In the genomic region with DNA sequence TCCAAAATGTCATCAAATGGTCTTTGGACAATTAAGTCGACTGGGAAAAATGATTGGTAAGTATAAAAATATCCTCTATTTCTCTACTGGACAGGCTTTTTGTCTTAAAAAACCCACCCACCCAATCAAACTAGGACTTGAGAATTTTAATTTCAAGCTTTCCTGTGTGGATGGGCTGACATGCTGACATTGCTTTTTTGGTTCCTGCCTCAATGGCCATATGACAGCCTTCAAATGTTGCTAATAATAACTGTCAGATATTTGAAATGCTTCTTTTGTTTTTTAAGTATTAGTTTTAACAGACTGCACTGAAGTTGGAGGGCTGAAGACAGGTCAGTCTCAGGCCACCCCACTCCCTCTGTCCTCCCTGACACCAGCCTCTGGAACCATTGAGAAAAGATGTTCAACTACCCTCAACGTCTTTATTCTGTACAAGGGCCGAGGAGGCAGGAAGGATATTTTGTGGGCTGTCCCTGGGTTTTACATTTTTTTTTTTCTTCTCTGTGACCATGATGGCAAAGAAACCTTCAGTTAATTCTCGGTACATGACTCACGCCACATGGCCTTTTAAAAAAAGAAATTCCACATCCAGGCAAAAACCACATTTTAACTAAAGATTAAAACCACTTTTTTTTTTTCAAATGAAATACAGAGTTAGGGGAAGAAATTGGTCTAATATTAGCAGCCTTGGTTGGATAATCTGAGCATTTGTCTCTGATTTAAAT, we compare ENCODE assay signal across 12 cellular contexts.
DNase-seq lines count a peak whose midpoint lies in the region; ATAC-seq, FAIRE-seq and TF ChIP-seq lines count a peak whose summit lies in the region.
"Had no signal": no experiment of that assay in that cellular context is flagged by ENCODE, and none has a peak within 500 bp of the region (broad histone marks: within the 10 kb centered on the region; RNA-seq: fewer than 3 reads in every experiment).

No MANE protein-coding gene starts in this region.

- peak overlapping the region; percentile 60 for H3K27ac Mint-ChIP-seq in activated CD8-positive, alpha-beta T cell treated with anti-CD3 and anti-CD28 coated beads, Interleukin-2, amount 10 ng/mL, durations not matched to agents 7 days and 5 days

- H3K4me3 Mint-ChIP-seq in activated CD8-positive, alpha-beta T cell treated with anti-CD3 and anti-CD28 coated beads, Interleukin-2, amount 10 ng/mL, durations not matched to agents 7 days and 5 days = peak overlapping the region; percentile 15

- H3K27me3 Mint-ChIP-seq in activated CD8-positive, alpha-beta T cell treated with anti-CD3 and anti-CD28 coated beads, Interleukin-2, amount 10 ng/mL, durations not matched to agents 7 days and 5 days (ENCODE audit: low read depth) = no peaks in the 10 kb centered on the region

- ATAC-seq in left cardiac atrium (peak; percentile 23 to 45), Right ventricle myocardium superior (ENCODE audit: poor library complexity) (no peak), HG03095 (IDR thresholded peaks at IDR 0.05; ENCODE audit: unreplicated experiment) (no peak), GM18858 (IDR thresholded peaks at IDR 0.05; ENCODE audit: unreplicated experiment) (no peak)
- ATAC-seq in activated CD8-positive, alpha-beta T cell treated with anti-CD3 and anti-CD28 coated beads, Interleukin-2, amount 10 ng/mL, durations not matched to agents 7 days and 5 days = peak; percentile 72
- ATAC-seq: Right ventricle myocardium inferior had no signal

- no peaks in the 10 kb centered on the region for H3K9me3 Mint-ChIP-seq in activated CD8-positive, alpha-beta T cell treated with anti-CD3 and anti-CD28 coated beads, Interleukin-2, amount 10 ng/mL, durations not matched to agents 7 days and 5 days (ENCODE audit: insufficient read depth)

- no peak for TF ChIP-seq CTCF in fibroblast of pulmonary artery (IDR thresholded peaks at IDR 0.05; ENCODE audit: low read length, missing control alignments)

- no peak for DNase-seq in left cardiac atrium
- DNase-seq in Right ventricle myocardium superior = no peak
- peak; percentile 34 for DNase-seq in activated CD8-positive, alpha-beta T cell treated with anti-CD3 and anti-CD28 coated beads, Interleukin-2, amount 10 ng/mL, durations not matched to agents 7 days and 5 days
- peak; percentile 75 for DNase-seq in fibroblast of pulmonary artery (ENCODE audit: low read depth)
- peak; percentile 73 for DNase-seq in urothelium cell line (ENCODE audit: low spot score)
- DNase-seq in germinal center (ENCODE audit: low spot score) = no peak
- DNase-seq: GOT3, NCI-H2029 treated with DMSO at 0.1 percent for 48 hours had no signal

- POLR2A ChIA-PET in activated CD8-positive, alpha-beta T cell treated with anti-CD3 and anti-CD28 coated beads, Interleukin-2, amount 10 ng/mL, durations not matched to agents 7 days and 5 days (lab: Charles Lee) = no interaction called here

- H3K4me3 ChIP-seq in fibroblast of pulmonary artery (replicated peaks; ENCODE audit: low read depth, low read length) = no peak overlapping the region

- intact Hi-C loops in left cardiac atrium (cut with DNase I) = no loop called here
- intact Hi-C loops in Right ventricle myocardium superior (cut with DNase I) = no loop called here

- no peak for FAIRE-seq in urothelium cell line (lab: Jason Lieb, UNC)
- FAIRE-seq: islet of Langerhans had no signal

- peaks cover 68% of the 10 kb centered on the region for H3K4me1 Mint-ChIP-seq in activated CD8-positive, alpha-beta T cell treated with anti-CD3 and anti-CD28 coated beads, Interleukin-2, amount 10 ng/mL, durations not matched to agents 7 days and 5 days (ENCODE audit: low read depth)

- peaks cover 13% of the 10 kb centered on the region for H3K36me3 Mint-ChIP-seq in activated CD8-positive, alpha-beta T cell treated with anti-CD3 and anti-CD28 coated beads, Interleukin-2, amount 10 ng/mL, durations not matched to agents 7 days and 5 days (ENCODE audit: low read depth)

- CTCF ChIA-PET in activated CD8-positive, alpha-beta T cell treated with anti-CD3 and anti-CD28 coated beads, Interleukin-2, amount 10 ng/mL, durations not matched to agents 7 days and 5 days (lab: Charles Lee) = interaction anchor here (0.6 to 2.7 kb wide), 5 partner anchors 9 to 123 kb away, joined by 3 to 18 read pairs (median 4); no protein-coding TSS in a partner anchor

Comparison
In these comparisons a context has a peak if more than half of its experiments do, and no peak if none do; other contexts are left out.
1. ATAC-seq: peak in left cardiac atrium (2 of 2) and activated CD8-positive, alpha-beta T cell treated with anti-CD3 and anti-CD28 coated beads, Interleukin-2, amount 10 ng/mL, durations not matched to agents 7 days and 5 days (single experiment); none in Right ventricle myocardium superior (single experiment), HG03095 (single experiment) and GM18858 (single experiment).
2. DNase-seq: peak in activated CD8-positive, alpha-beta T cell treated with anti-CD3 and anti-CD28 coated beads, Interleukin-2, amount 10 ng/mL, durations not matched to agents 7 days and 5 days (single experiment), fibroblast of pulmonary artery (single experiment) and urothelium cell line (single experiment); none in left cardiac atrium (single experiment), Right ventricle myocardium superior (single experiment) and germinal center (single experiment).